In genomic region chr9:35051069-35051967, GRCh38 we compare ENCODE assay signal across 8 cellular contexts. TPM values are rescaled to one million over a fixed set of nuclear protein-coding genes. Genes with fewer than 3 reads are reported as not detected.
DNase-seq lines count a peak whose midpoint lies in the region; TF ChIP-seq lines count a peak whose summit lies in the region.

No MANE protein-coding gene starts in this region.

- H3K4me3 ChIP-seq in MM.1S (ENCODE audit: low read length) (no peak overlapping the region), WI38 (ENCODE audit: low read depth, low read length) (no peak overlapping the region), choroid plexus epithelial cell (ENCODE audit: low read depth, low read length) (no peak overlapping the region), mesendoderm (ENCODE audit: low read length) (no peak overlapping the region), testis (no peak overlapping the region)

- no peak overlapping the region for H4K8ac ChIP-seq in mesendoderm (ENCODE audit: low read depth, low read length)

- H3K9me3 ChIP-seq in MM.1S (replicated peaks; ENCODE audit: insufficient read depth, low read length): no peaks in the 10 kb centered on the region
- no peaks in the 10 kb centered on the region for H3K9me3 ChIP-seq in testis

- intact Hi-C loops in testis (cut with DNase I; ENCODE audit: low total_unique reads): no loop called here

- WGBS in mesendoderm (ENCODE audit: extremely low coverage, insufficient coverage, low lambda C conversion rate): no CpG with 5 or more reads among the region's 7 CpGs
- WGBS in testis, 2 donors: 79 to 85% methylated on average over 7 of the region's 7 CpGs

- H3K27ac ChIP-seq in MM.1S (ENCODE audit: low read length) (no peak overlapping the region), mesendoderm (ENCODE audit: low read depth, low read length) (no peak overlapping the region), testis (no peak overlapping the region)

- H3K27me3 ChIP-seq in MM.1S (replicated peaks; ENCODE audit: insufficient read depth, low read length) (no peaks in the 10 kb centered on the region), mesendoderm (ENCODE audit: insufficient read depth, low read length, poor library complexity) (no peaks in the 10 kb centered on the region), testis (no peaks in the 10 kb centered on the region)

- H3K79me2 ChIP-seq in MM.1S (ENCODE audit: low read length) (peaks cover 12% of the 10 kb centered on the region), mesendoderm (ENCODE audit: control insufficient read depth, insufficient read depth, low read length) (no peaks in the 10 kb centered on the region)

- peaks cover 2% of the 10 kb centered on the region for H3K79me1 ChIP-seq in mesendoderm (ENCODE audit: low read length)

- no peak overlapping the region for H4K5ac ChIP-seq in mesendoderm (ENCODE audit: low read length)

- peaks cover 9% of the 10 kb centered on the region; the same call in 1 of the 2 replicates for H3F3A ChIP-seq in MM.1S (ENCODE audit: insufficient read depth, low read length)

- no peak overlapping the region for H3K18ac ChIP-seq in mesendoderm (ENCODE audit: low read length)

- no peak overlapping the region for H3K23ac ChIP-seq in mesendoderm (ENCODE audit: low read length)

- no peak overlapping the region for H3K4me2 ChIP-seq in MM.1S (ENCODE audit: low read depth, low read length)
- no peak overlapping the region for H3K4me2 ChIP-seq in mesendoderm (ENCODE audit: low read length)

- H2BK5ac ChIP-seq in mesendoderm (ENCODE audit: low read length): no peak overlapping the region

- H2AFZ ChIP-seq in MM.1S (ENCODE audit: low read length): no peak overlapping the region

- H3K36me3 ChIP-seq in MM.1S (replicated peaks; ENCODE audit: insufficient read depth, low read length) (peaks cover 7% of the 10 kb centered on the region), mesendoderm (ENCODE audit: control insufficient read depth, insufficient read depth, low read length) (peaks cover 3% of the 10 kb centered on the region), testis (ENCODE audit: low read depth, missing control alignments) (no peaks in the 10 kb centered on the region)

- no peak for TF ChIP-seq POLR2A in testis (IDR thresholded peaks at IDR 0.05)

- H3K4me1 ChIP-seq in MM.1S (ENCODE audit: low read length) (no peaks in the 10 kb centered on the region), mesendoderm (ENCODE audit: control insufficient read depth, low read depth, low read length) (no peaks in the 10 kb centered on the region), testis (no peaks in the 10 kb centered on the region)

- H3K9ac ChIP-seq in MM.1S (ENCODE audit: low read length) (no peak overlapping the region), mesendoderm (ENCODE audit: low read length) (peak overlapping the region; percentile 27)

- no peaks in the 10 kb centered on the region for H3K9me2 ChIP-seq in MM.1S (replicated peaks; ENCODE audit: insufficient read depth, low read length)

- H2BK120ac ChIP-seq in mesendoderm (ENCODE audit: low read depth, low read length): no peak overlapping the region

- H2BK15ac ChIP-seq in mesendoderm (replicated peaks; ENCODE audit: low read depth): no peak overlapping the region

- peak overlapping the region; percentile 62 for H3K56ac ChIP-seq in mesendoderm (ENCODE audit: low read length)

- H3K4ac ChIP-seq in mesendoderm (ENCODE audit: low read depth, low read length): no peak overlapping the region

- peak; percentile 17 to 46 for DNase-seq in NCI-H524 (lab: John Stamatoyannopoulos, UW)
- no peak for DNase-seq in NCI-H524 treated with DMSO at 0.1 percent for 48 hours (lab: John Stamatoyannopoulos, UW)
- DNase-seq in MM.1S: peak; percentile 41
- DNase-seq in choroid plexus epithelial cell (ENCODE audit: low read depth): peak; percentile 79
- DNase-seq in mesendoderm: peak; percentile 80
- DNase-seq in testis: peak; percentile 65
- no peak for DNase-seq in OCI-M2 (lab: John Stamatoyannopoulos, UW; ENCODE audit: unreplicated experiment)

- TF ChIP-seq CTCF in MM.1S (IDR thresholded peaks at IDR 0.05; ENCODE audit: low read length) (peak; percentile 67), WI38 (IDR thresholded peaks at IDR 0.05; ENCODE audit: low read depth, low read length) (peak; percentile 48), choroid plexus epithelial cell (conservative IDR thresholded peaks at IDR 0.05; ENCODE audit: low read depth, low read length) (peak; percentile 83), testis (IDR thresholded peaks at IDR 0.05) (peak; percentile 38 to 65 (median 64))

- no peak overlapping the region for H2AK5ac ChIP-seq in mesendoderm (ENCODE audit: low read length)

- no peaks in the 10 kb centered on the region; the same call in 1 of the 2 replicates for H4K20me1 ChIP-seq in MM.1S (ENCODE audit: insufficient read depth, low read length)

RNA-seq across cellular contexts. Expression of gene VCP, which starts 21.1 kb away (rescaled TPM):
- 163 TPM for polyA plus RNA-seq in mesendoderm (2013, experiment 1 of 2)
- 162 TPM for polyA plus RNA-seq in mesendoderm (2013, experiment 2 of 2)
- 100 to 1,000 TPM; 171 to 186 TPM for total RNA-seq in testis
- polyA plus RNA-seq in testis (ENCODE audit: insufficient read depth, low read depth, low replicate concordance): 229 TPM

RNA-seq across cellular contexts. Expression of gene FANCG, which starts 28.4 kb away (rescaled TPM):
- polyA plus RNA-seq in mesendoderm (2013, experiment 1 of 2): 49.3 TPM
- polyA plus RNA-seq in mesendoderm (2013, experiment 2 of 2): 50.2 TPM
- 10 to 100 TPM; 32.3 to 57.2 TPM for total RNA-seq in testis
- 25.5 TPM for polyA plus RNA-seq in testis (ENCODE audit: insufficient read depth, low read depth, low replicate concordance)

RNA-seq across cellular contexts. Expression of gene PIGO, which starts 45.1 kb away (rescaled TPM):
- polyA plus RNA-seq in mesendoderm (2013, experiment 1 of 2): 10.3 TPM
- polyA plus RNA-seq in mesendoderm (2013, experiment 2 of 2): 10.0 TPM
- 10 to 100 TPM; 27.6 to 33.1 TPM for total RNA-seq in testis
- 41.4 TPM for polyA plus RNA-seq in testis (ENCODE audit: insufficient read depth, low read depth, low replicate concordance)

RNA-seq across cellular contexts. Expression of gene STOML2, which starts 51.6 kb away (rescaled TPM):
- polyA plus RNA-seq in mesendoderm (2013, experiment 1 of 2): 156 TPM
- polyA plus RNA-seq in mesendoderm (2013, experiment 2 of 2): 157 TPM
- total RNA-seq in testis: 100 to 1,000 TPM in 1 of 2 donors, 10 to 100 TPM in 1; 87.1 to 115 TPM
- 102 TPM for polyA plus RNA-seq in testis (ENCODE audit: insufficient read depth, low read depth, low replicate concordance)

Comparison
In these comparisons a context has a peak if more than half of its experiments do, and no peak if none do; other contexts are left out.
1. DNase-seq: peak in NCI-H524 (2 of 2), MM.1S (single experiment), choroid plexus epithelial cell (single experiment), mesendoderm (single experiment) and testis (single experiment); none in NCI-H524 treated with DMSO at 0.1 percent for 48 hours (single experiment) and OCI-M2 (single experiment).
2. Peak in every context shown above with its lines, with median percentiles within 50 percentile points of each other: CTCF ChIP-seq.